Comparison of ENCODE assay signal across 26 cellular contexts in genomic region chr2:124402274-124402673, GRCh38.
"Had no signal": no experiment of that assay in that cellular context is flagged by ENCODE, and none has a peak within 500 bp of the region (broad histone marks: within the 10 kb centered on the region; RNA-seq: fewer than 3 reads in every experiment).

No MANE protein-coding gene starts in this region.

- H3K27me3 ChIP-seq: gastrocnemius medialis, ovary, sigmoid colon, testis, tibial artery had no signal

- H3K9me3 ChIP-seq: gastrocnemius medialis, ovary, psoas muscle, sigmoid colon, testis, tibial artery had no signal

- H3K27ac ChIP-seq: epithelial cell of prostate, gastrocnemius medialis, ovary, psoas muscle, sigmoid colon, testis, tibial artery had no signal

- H3K9me3 Mint-ChIP-seq: type B pancreatic cell had no signal

- H3K36me3 ChIP-seq: gastrocnemius medialis, ovary, sigmoid colon, tibial artery had no signal

- H3K4me3 Mint-ChIP-seq: endodermal cell; naive thymus-derived CD4-positive, alpha-beta T cell; nephron; stimulated activated effector memory CD8-positive, alpha-beta T cell treated with anti-CD3 and anti-CD28 coated beads, Interleukin-12 subunit alpha, Interleukin-12 subunit beta, amount 100 ng/mL, for 72 hours; type B pancreatic cell had no signal

- DNase-seq: effector CD8-positive, alpha-beta T cell; endodermal cell; foreskin fibroblast; gastrocnemius medialis; head of caudate nucleus; mammary epithelial cell; mesendoderm; midbrain; naive thymus-derived CD4-positive, alpha-beta T cell; occipital lobe; ovary; posterior cingulate gyrus; psoas muscle; right cardiac atrium; sigmoid colon; stimulated activated CD4-positive, alpha-beta T cell treated with anti-CD3 and anti-CD28 coated beads, Interleukin-2, amount 100 ng/mL, for 24 hours; stimulated activated CD4-positive, alpha-beta T cell treated with anti-CD3 and anti-CD28 coated beads, Interleukin-4, amount 100 ng/mL, for 24 hours; stimulated activated naive CD4-positive, alpha-beta T cell treated with Interleukin-2 at 50 U/mL for 16 hours; substantia nigra; testis; tibial artery had no signal

- H3K4me1 ChIP-seq: gastrocnemius medialis, psoas muscle, sigmoid colon, testis, tibial artery had no signal

- H3K4me1 Mint-ChIP-seq: naive thymus-derived CD4-positive, alpha-beta T cell; nephron; stimulated activated effector memory CD8-positive, alpha-beta T cell treated with anti-CD3 and anti-CD28 coated beads, Interleukin-12 subunit alpha, Interleukin-12 subunit beta, amount 100 ng/mL, for 72 hours had no signal

- H3K27me3 Mint-ChIP-seq: naive thymus-derived CD4-positive, alpha-beta T cell; type B pancreatic cell had no signal

- H3K36me3 Mint-ChIP-seq: stimulated activated effector memory CD8-positive, alpha-beta T cell treated with anti-CD3 and anti-CD28 coated beads, Interleukin-12 subunit alpha, Interleukin-12 subunit beta, amount 100 ng/mL, for 72 hours; type B pancreatic cell had no signal

- H3K27ac Mint-ChIP-seq: endodermal cell; naive thymus-derived CD4-positive, alpha-beta T cell; nephron; stimulated activated effector memory CD8-positive, alpha-beta T cell treated with anti-CD3 and anti-CD28 coated beads, Interleukin-12 subunit alpha, Interleukin-12 subunit beta, amount 100 ng/mL, for 72 hours; type B pancreatic cell had no signal

- H3K4me3 ChIP-seq: gastrocnemius medialis, ovary, psoas muscle, sigmoid colon, testis, tibial artery had no signal

- ATAC-seq: esophagus mucosa; gastrocnemius medialis; naive thymus-derived CD4-positive, alpha-beta T cell; psoas muscle; right cardiac atrium; stimulated activated effector memory CD8-positive, alpha-beta T cell treated with anti-CD3 and anti-CD28 coated beads, Interleukin-12 subunit alpha, Interleukin-12 subunit beta, amount 100 ng/mL, for 72 hours had no signal
